ENCODE assay signal across 19 cellular contexts in the genomic region with DNA sequence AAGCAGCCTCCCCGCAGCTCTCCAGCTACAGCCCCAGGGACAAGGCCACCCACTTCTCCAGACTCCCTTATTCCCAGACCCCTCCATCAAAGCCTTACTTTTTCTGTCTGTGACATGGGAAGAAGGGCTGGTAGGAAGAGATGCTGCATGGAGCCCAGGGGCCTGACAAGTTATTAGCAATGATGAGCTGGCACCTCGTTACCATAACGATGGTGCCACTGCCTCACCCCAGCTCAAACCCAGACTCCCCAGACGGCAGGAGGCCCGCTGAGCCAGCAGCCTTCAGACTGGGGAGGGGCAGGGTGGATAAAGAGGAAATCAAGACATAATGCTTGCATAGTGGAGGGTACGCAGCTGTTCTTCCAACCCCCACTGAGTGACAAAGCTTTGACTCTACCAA. TPM values are rescaled to one million over a fixed set of nuclear protein-coding genes. Genes with fewer than 3 reads are reported as not detected.
"Had no signal": no experiment of that assay in that cellular context is flagged by ENCODE, and none has a peak within 500 bp of the region (broad histone marks: within the 10 kb centered on the region; RNA-seq: fewer than 3 reads in every experiment).

No MANE protein-coding gene starts in this region.

- H3K36me3 ChIP-seq: ascending aorta, heart right ventricle, neural progenitor cell had no signal

- H3K4me3 ChIP-seq: ascending aorta, heart right ventricle, neural progenitor cell had no signal

- ATAC-seq: heart right ventricle, left colon, T-helper 17 cell had no signal

- H3K27ac ChIP-seq: ascending aorta, heart right ventricle, neural progenitor cell had no signal

- H3K36me3 Mint-ChIP-seq: neural progenitor cell had no signal

- H3K9ac ChIP-seq: neural progenitor cell had no signal

- H3K9me3 ChIP-seq: ascending aorta, heart right ventricle had no signal

- DNase-seq: activated CD4-positive, alpha-beta memory T cell treated with anti-CD3 and anti-CD28 coated beads, Interleukin-2, amount 10 ng/mL, durations not matched to agents 7 days and 5 days; activated CD4-positive, alpha-beta T cell treated with anti-CD3 and anti-CD28 coated beads for 48 hours; activated gamma-delta T cell; activated naive CD4-positive, alpha-beta T cell treated with anti-CD3 and anti-CD28 coated beads, Interleukin-2, amount 50 U/mL, for 16 hours; cortex of kidney; effector CD4-positive, alpha-beta T cell; heart right ventricle; left colon; retina; stimulated activated CD4-positive, alpha-beta T cell treated with anti-CD3 and anti-CD28 coated beads, Interleukin-4, amount 100 ng/mL, for 1 hour; stimulated activated naive CD4-positive, alpha-beta T cell; T-helper 17 cell had no signal

- H3K9me3 Mint-ChIP-seq: activated CD4-positive, alpha-beta memory T cell treated with anti-CD3 and anti-CD28 coated beads, Interleukin-2, amount 10 ng/mL, durations not matched to agents 7 days and 5 days; activated T-helper 1 cell treated with anti-CD3 and anti-CD28 coated beads, Interleukin-12 subunit alpha, Interleukin-12 subunit beta, Interleukin-2, Interleukin-4 antibody, amounts not matched to agents 30 ng/mL and 10 ng/mL and 1 ng/mL, durations not matched to agents 14 hours and 24 hours and 36 hours; central memory CD8-positive, alpha-beta T cell; neural progenitor cell had no signal

- H3K27ac Mint-ChIP-seq: activated CD4-positive, alpha-beta memory T cell treated with anti-CD3 and anti-CD28 coated beads, Interleukin-2, amount 10 ng/mL, durations not matched to agents 7 days and 5 days; activated T-helper 1 cell treated with anti-CD3 and anti-CD28 coated beads, Interleukin-12 subunit alpha, Interleukin-12 subunit beta, Interleukin-2, Interleukin-4 antibody, amounts not matched to agents 30 ng/mL and 10 ng/mL and 1 ng/mL, durations not matched to agents 14 hours and 24 hours and 36 hours; memory B cell; neural progenitor cell; progenitor cell of endocrine pancreas; T-helper 17 cell had no signal

- H3K4me3 Mint-ChIP-seq: activated CD4-positive, alpha-beta memory T cell treated with anti-CD3 and anti-CD28 coated beads, Interleukin-2, amount 10 ng/mL, durations not matched to agents 7 days and 5 days; activated T-helper 1 cell treated with anti-CD3 and anti-CD28 coated beads, Interleukin-12 subunit alpha, Interleukin-12 subunit beta, Interleukin-2, Interleukin-4 antibody, amounts not matched to agents 30 ng/mL and 10 ng/mL and 1 ng/mL, durations not matched to agents 14 hours and 24 hours and 36 hours; central memory CD8-positive, alpha-beta T cell; memory B cell; neural progenitor cell; T-helper 17 cell had no signal

RNA-seq across cellular contexts. Expression of a gene that starts 3.3 kb away (rescaled TPM):
- total RNA-seq: ascending aorta had no signal
- polyA plus RNA-seq: keratinocyte had no signal
